34 cellular contexts compared by ENCODE assay signal in genomic region chr6:151641028-151641427, GRCh38.
"Had no signal": no experiment of that assay in that cellular context is flagged by ENCODE, and none has a peak within 500 bp of the region (broad histone marks: within the 10 kb centered on the region; RNA-seq: fewer than 3 reads in every experiment).

No MANE protein-coding gene starts in this region.

- H3K9me3 ChIP-seq: adrenal gland, ascending aorta, body of pancreas, breast epithelium had no signal

- H3K4me3 ChIP-seq: adrenal gland, ascending aorta, body of pancreas, breast epithelium, cardiac muscle cell had no signal

- FAIRE-seq: astrocyte, bronchial epithelial cell had no signal

- H3K27me3 ChIP-seq: adrenal gland, ascending aorta, body of pancreas, brain microvascular endothelial cell, breast epithelium, cardiac muscle cell had no signal

- DNase-seq: activated effector memory CD4-positive, alpha-beta T cell treated with anti-CD3 and anti-CD28 coated beads, Interleukin-2, amount 50 U/mL, for 16 hours; activated effector memory CD4-positive, alpha-beta T cell treated with Interleukin-2 at 50 U/mL for 16 hours; activated gamma-delta T cell; activated gamma-delta T cell treated with Interleukin-2 at 50 U/mL for 16 hours; activated naive CD4-positive, alpha-beta T cell; activated naive CD4-positive, alpha-beta T cell treated with anti-CD3 and anti-CD28 coated beads for 36 hours; activated naive CD4-positive, alpha-beta T cell treated with anti-CD3 and anti-CD28 coated beads, Interleukin-2, amount 10 ng/mL, durations not matched to agents 7 days and 5 days; activated naive CD4-positive, alpha-beta T cell treated with anti-CD3 and anti-CD28 coated beads, Interleukin-2, amount 50 U/mL, for 16 hours; activated naive CD4-positive, alpha-beta T cell treated with Interleukin-2 at 50 U/mL for 16 hours; activated naive CD8-positive, alpha-beta T cell treated with anti-CD3 and anti-CD28 coated beads for 36 hours; activated naive CD8-positive, alpha-beta T cell treated with anti-CD3 and anti-CD28 coated beads, Interleukin-2, amount 10 ng/mL, durations not matched to agents 7 days and 5 days; activated naive CD8-positive, alpha-beta T cell treated with anti-CD3 and anti-CD28 coated beads, Interleukin-2, amount 50 U/mL, for 24 hours; activated T-cell treated with anti-CD3 and anti-CD28 coated beads, Interleukin-2, amount 50 U/mL, for 1 hour; activated T-cell treated with anti-CD3 and anti-CD28 coated beads, Interleukin-2, amount 50 U/mL, for 24 hours; activated T-cell treated with anti-CD3 and anti-CD28 coated beads, Interleukin-2, amount 50 U/mL, for 4 hours; activated T-cell treated with anti-CD3 and anti-CD28 coated beads, Interleukin-2, amount 50 U/mL, for 48 hours; activated T-cell treated with anti-CD3 and anti-CD28 coated beads, Interleukin-2, amount 50 U/mL, for 72 hours; adrenal gland; amniotic stem cell; amygdala; anterior cingulate cortex; aorta; body of pancreas; brain microvascular endothelial cell; caudate nucleus; central memory CD4-positive, alpha-beta T cell; cerebellar nuclear complex had no signal

- H3K4me1 ChIP-seq: adrenal gland, ascending aorta, body of pancreas, breast epithelium had no signal

- H3K36me3 ChIP-seq: adrenal gland, ascending aorta, brain microvascular endothelial cell, breast epithelium, cardiac muscle cell had no signal

- ATAC-seq: activated naive CD4-positive, alpha-beta T cell treated with anti-CD3 and anti-CD28 coated beads, Interleukin-2, amount 50 U/mL, for 72 hours; activated naive CD8-positive, alpha-beta T cell treated with anti-CD3 and anti-CD28 coated beads, Interleukin-2, amount 50 U/mL, for 24 hours; activated T-cell treated with anti-CD3 and anti-CD28 coated beads, Interleukin-2, amount 50 U/mL, for 4 hours; activated T-cell treated with anti-CD3 and anti-CD28 coated beads, Interleukin-2, amount 50 U/mL, for 72 hours; activated T-helper 17 cell treated with anti-CD3 and anti-CD28 coated beads, Interleukin-2, amount 50 U/mL, for 72 hours; body of pancreas had no signal

- H3K27ac ChIP-seq: adrenal gland, ascending aorta, body of pancreas, brain microvascular endothelial cell, breast epithelium, cardiac muscle cell had no signal
